ENCODE assay signal across 10 cellular contexts in genomic region chr12:50568338-50569155, GRCh38.
DNase-seq lines count a peak whose midpoint lies in the region; ATAC-seq and TF ChIP-seq lines count a peak whose summit lies in the region.
"Had no signal": no experiment of that assay in that cellular context is flagged by ENCODE, and none has a peak within 500 bp of the region (broad histone marks: within the 10 kb centered on the region; RNA-seq: fewer than 3 reads in every experiment).

No MANE protein-coding gene starts in this region.

- H3K27me3 ChIP-seq in HUES64 (ENCODE audit: insufficient read depth, low read length) (no peaks in the 10 kb centered on the region), ectodermal cell (ENCODE audit: control insufficient read depth, insufficient read depth, low read length, poor library complexity, severe bottlenecking) (no peaks in the 10 kb centered on the region), lower lobe of right lung (ENCODE audit: low read depth) (no peaks in the 10 kb centered on the region), stomach (no peaks in the 10 kb centered on the region)

- H3K36me3 ChIP-seq in HUES64 (ENCODE audit: insufficient read depth, low read length) (no peaks in the 10 kb centered on the region), ectodermal cell (ENCODE audit: control insufficient read depth, insufficient read depth, low read length) (no peaks in the 10 kb centered on the region), lower lobe of right lung (no peaks in the 10 kb centered on the region), stomach (no peaks in the 10 kb centered on the region)

- ATAC-seq in lower lobe of right lung = peak in 1 of 2 donors; percentile 22
- ATAC-seq in SK-N-SH treated with all-trans-retinoic acid at 6 μM for 48 hours = no peak
- ATAC-seq in GM18873 (IDR thresholded peaks at IDR 0.05; ENCODE audit: low FRiP score, unreplicated experiment) = no peak
- ATAC-seq in HG02884 (IDR thresholded peaks at IDR 0.05; ENCODE audit: unreplicated experiment) = no peak
- ATAC-seq in GM18505 (IDR thresholded peaks at IDR 0.05; ENCODE audit: unreplicated experiment) = no peak

- H3K4me3 ChIP-seq in HUES64 (ENCODE audit: low read length) = no peak overlapping the region
- H3K4me3 ChIP-seq in ectodermal cell (ENCODE audit: insufficient read depth, low read depth, low read length) = no peak overlapping the region
- no peak overlapping the region for H3K4me3 ChIP-seq in lower lobe of right lung
- H3K4me3 ChIP-seq in stomach = peak overlapping the region in 1 of 4 donors; percentile 1

- H3K9me3 ChIP-seq in HUES64 (ENCODE audit: insufficient read depth, low read depth, low read length) (no peaks in the 10 kb centered on the region), ectodermal cell (ENCODE audit: control insufficient read depth, low read length) (no peaks in the 10 kb centered on the region), lower lobe of right lung (no peaks in the 10 kb centered on the region), stomach (no peaks in the 10 kb centered on the region)

- H3K4me1 ChIP-seq in HUES64 (ENCODE audit: insufficient read depth, low read length) (peaks cover 42% of the 10 kb centered on the region), ectodermal cell (ENCODE audit: control insufficient read depth, insufficient read depth, low read length) (peaks cover 16% of the 10 kb centered on the region), lower lobe of right lung (peaks cover 84% of the 10 kb centered on the region), stomach (peaks cover 47 to 88% (median 63%) of the 10 kb centered on the region in 4 donors)

- H3K27ac ChIP-seq in HUES64 (ENCODE audit: low read depth, low read length) (peak overlapping the region; percentile 51; the same call in 1 of the 2 replicates), ectodermal cell (ENCODE audit: insufficient read depth, low read depth, low read length, poor library complexity, severe bottlenecking) (peak overlapping the region; percentile 40), lower lobe of right lung (peak overlapping the region; percentile 46), stomach (peak overlapping the region; percentile 38 to 70 (median 48))

- WGBS in HUES64 = 91% methylated on average over 4 of the region's 4 CpGs
- 83 to 91% methylated on average over 3 to 4 of the region's 4 CpGs for WGBS in ectodermal cell, 2 experiments
- WGBS in stomach, 5 donors = 26 to 44% (median 37%) methylated on average over 4 of the region's 4 CpGs

- H3K9ac ChIP-seq in HUES64 (ENCODE audit: low read depth, low read length) = no peak overlapping the region

- intact Hi-C loops in lower lobe of right lung (cut with DNase I) (no loop called here), stomach (cut with DNase I; ENCODE audit: low total_unique reads) (no loop called here)

- no peak for TF ChIP-seq EP300 in stomach (IDR thresholded peaks at IDR 0.05)

- no peak for DNase-seq in lower lobe of right lung
- DNase-seq in stomach = no peak
- DNase-seq: activated T-cell treated with anti-CD3 and anti-CD28 coated beads, Interleukin-2, amount 50 U/mL, for 1 hour; DMS53 had no signal

- no peak for TF ChIP-seq POLR2A in stomach (IDR thresholded peaks at IDR 0.05)
- no peak for TF ChIP-seq POLR2A in GM18505 (IDR thresholded peaks at IDR 0.05; ENCODE audit: borderline replicate concordance, extremely low read depth, insufficient read depth, insufficient read length)

- TF ChIP-seq CTCF in lower lobe of right lung (IDR thresholded peaks at IDR 0.05) (no peak), stomach (IDR thresholded peaks at IDR 0.05) (no peak)

TF ChIP-seq in SK-N-SH treated with all-trans-retinoic acid at 6 μM for 48 hours, 23 proteins besides CTCF, POLR2A, EP300 and RAD21:
- no peak for TF ChIP-seq GLIS3 (CRISPR knock-in tag; IDR thresholded peaks at IDR 0.05)
- no peak for TF ChIP-seq ZNF8 (CRISPR knock-in tag; IDR thresholded peaks at IDR 0.05)
- TF ChIP-seq PPARA (CRISPR knock-in tag; IDR thresholded peaks at IDR 0.05; ENCODE audit: borderline replicate concordance) = no peak
- TF ChIP-seq ZFP30 (CRISPR knock-in tag; IDR thresholded peaks at IDR 0.05) = no peak
- TF ChIP-seq ZNF565 (CRISPR knock-in tag; conservative IDR thresholded peaks at IDR 0.05; ENCODE audit: low read depth) = no peak
- TF ChIP-seq ESRRG (CRISPR knock-in tag; IDR thresholded peaks at IDR 0.05) = no peak
- TF ChIP-seq ARNTL (CRISPR knock-in tag; IDR thresholded peaks at IDR 0.05; ENCODE audit: borderline replicate concordance, low read depth) = no peak
- no peak for TF ChIP-seq TCF4 (CRISPR knock-in tag; IDR thresholded peaks at IDR 0.05; ENCODE audit: borderline replicate concordance)
- TF ChIP-seq PATZ1 (CRISPR knock-in tag; IDR thresholded peaks at IDR 0.05; ENCODE audit: borderline replicate concordance) = no peak
- TF ChIP-seq BACH2 (CRISPR knock-in tag; IDR thresholded peaks at IDR 0.05; ENCODE audit: borderline replicate concordance) = no peak
- no peak for TF ChIP-seq POU6F1 (CRISPR knock-in tag; IDR thresholded peaks at IDR 0.05; ENCODE audit: borderline replicate concordance, low read depth)
- no peak for TF ChIP-seq ZFP3 (CRISPR knock-in tag; IDR thresholded peaks at IDR 0.05)
- TF ChIP-seq CSDC2 (CRISPR knock-in tag; IDR thresholded peaks at IDR 0.05) = no peak
- no peak for TF ChIP-seq CREB5 (CRISPR knock-in tag; IDR thresholded peaks at IDR 0.05; ENCODE audit: low read depth)
- no peak for TF ChIP-seq ISL1 (CRISPR knock-in tag; IDR thresholded peaks at IDR 0.05)
